9 cellular contexts compared by ENCODE assay signal in the genomic region with DNA sequence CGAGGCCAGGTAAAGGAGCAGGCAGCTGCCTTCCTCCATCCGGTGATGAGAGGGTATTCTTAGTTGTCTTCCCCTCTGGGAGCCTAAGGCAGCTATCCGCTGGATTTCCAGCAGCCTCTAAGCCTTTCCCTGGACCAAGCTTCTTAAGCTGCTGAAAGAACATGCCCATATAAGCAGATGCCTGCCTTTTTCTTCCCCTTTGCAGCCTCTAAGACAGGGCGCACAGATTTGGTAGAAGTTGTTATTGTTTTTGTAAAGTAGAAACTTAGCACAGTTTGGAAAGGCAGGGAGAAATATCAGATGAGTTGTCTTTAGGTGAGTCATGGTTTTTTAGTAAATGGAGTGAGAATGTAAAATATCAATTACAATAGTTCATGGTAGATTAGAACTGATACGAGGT.
DNase-seq lines count a peak whose midpoint lies in the region; ATAC-seq, FAIRE-seq and TF ChIP-seq lines count a peak whose summit lies in the region.
"Had no signal": no experiment of that assay in that cellular context is flagged by ENCODE, and none has a peak within 500 bp of the region (broad histone marks: within the 10 kb centered on the region; RNA-seq: fewer than 3 reads in every experiment).

No MANE protein-coding gene starts in this region.

- peaks cover 29% of the 10 kb centered on the region for H3K4me1 Mint-ChIP-seq in activated CD4-positive, alpha-beta T cell treated with anti-CD3 and anti-CD28 coated beads, Interleukin-2, amount 10 ng/mL, durations not matched to agents 7 days and 5 days
- H3K4me1 Mint-ChIP-seq in activated CD8-positive, alpha-beta T cell treated with anti-CD3 and anti-CD28 coated beads for 36 hours (ENCODE audit: low read depth), result peaks cover 26% of the 10 kb centered on the region
- H3K4me1 Mint-ChIP-seq in stimulated activated naive B cell treated with anti-CD40 and anti-IgM and Interleukin-4, amounts not matched to agents 10 μg/mL and 1 μg/mL and 100 μg/mL, for 72 hours, result peaks cover 13 to 26% of the 10 kb centered on the region in 2 donors

- 88% methylated on average over 4 of the region's 5 CpGs for WGBS in mesenchymal stem cell

- peaks cover 10% of the 10 kb centered on the region for H3K36me3 Mint-ChIP-seq in activated CD4-positive, alpha-beta T cell treated with anti-CD3 and anti-CD28 coated beads, Interleukin-2, amount 10 ng/mL, durations not matched to agents 7 days and 5 days (ENCODE audit: low read depth)
- H3K36me3 Mint-ChIP-seq in activated CD8-positive, alpha-beta T cell treated with anti-CD3 and anti-CD28 coated beads for 36 hours (ENCODE audit: low read depth), result peaks cover 4% of the 10 kb centered on the region
- H3K36me3 Mint-ChIP-seq in stimulated activated naive B cell treated with anti-CD40 and anti-IgM and Interleukin-4, amounts not matched to agents 10 μg/mL and 1 μg/mL and 100 μg/mL, for 72 hours, result no peaks in the 10 kb centered on the region

- peaks cover 0 to 68% of the 10 kb centered on the region in 2 experiments for H3K36me3 ChIP-seq in mesenchymal stem cell (ENCODE audit: control insufficient read depth in 1 of 2, insufficient read depth in 2 of 2, low read depth in 1 of 2, low read length in 2 of 2)

- no peaks in the 10 kb centered on the region for H3K9me3 ChIP-seq in mesenchymal stem cell (ENCODE audit: control insufficient read depth, low read length)

- H3K4me3 Mint-ChIP-seq in activated CD4-positive, alpha-beta T cell treated with anti-CD3 and anti-CD28 coated beads, Interleukin-2, amount 10 ng/mL, durations not matched to agents 7 days and 5 days, result peak overlapping the region; percentile 2
- no peak overlapping the region for H3K4me3 Mint-ChIP-seq in activated CD8-positive, alpha-beta T cell treated with anti-CD3 and anti-CD28 coated beads for 36 hours
- peak overlapping the region in 1 of 2 donors; percentile 9 for H3K4me3 Mint-ChIP-seq in stimulated activated naive B cell treated with anti-CD40 and anti-IgM and Interleukin-4, amounts not matched to agents 10 μg/mL and 1 μg/mL and 100 μg/mL, for 72 hours

- peak; percentile 41 for ATAC-seq in HG02885 (IDR thresholded peaks at IDR 0.05; ENCODE audit: poor library complexity, unreplicated experiment)
- peak; percentile 45 for ATAC-seq in activated CD8-positive, alpha-beta T cell treated with anti-CD3 and anti-CD28 coated beads for 36 hours
- peak; percentile 37 to 43 for ATAC-seq in stimulated activated naive B cell treated with anti-CD40 and anti-IgM and Interleukin-4, amounts not matched to agents 10 μg/mL and 1 μg/mL and 100 μg/mL, for 72 hours (replicated peaks)

- no peak overlapping the region for H4K8ac ChIP-seq in mesenchymal stem cell (ENCODE audit: low read length)

- H3K27me3 ChIP-seq in mesenchymal stem cell (ENCODE audit: control insufficient read depth in 1 of 2, insufficient read depth in 1 of 2, low read length in 2 of 2), result no peaks in the 10 kb centered on the region

- H3K14ac ChIP-seq in mesenchymal stem cell (ENCODE audit: low read length in 2 of 2), result no peak overlapping the region

- no peak overlapping the region for H2BK120ac ChIP-seq in mesenchymal stem cell (ENCODE audit: low read depth, low read length)

- no peak overlapping the region for H3K23ac ChIP-seq in mesenchymal stem cell (ENCODE audit: low read length in 2 of 2)

- CTCF ChIA-PET in activated CD4-positive, alpha-beta T cell treated with anti-CD3 and anti-CD28 coated beads, Interleukin-2, amount 10 ng/mL, durations not matched to agents 7 days and 5 days (lab: Charles Lee), result interaction anchor here (1.3 kb wide), 1 partner anchor 10 kb away, joined by 5 read pairs; no protein-coding TSS in a partner anchor
- CTCF ChIA-PET in activated CD8-positive, alpha-beta T cell treated with anti-CD3 and anti-CD28 coated beads for 36 hours (lab: Charles Lee), result interaction anchor here (1.8 to 2.1 kb wide), 2 partner anchors 76 to 114 kb away, joined by 5 to 8 read pairs; no protein-coding TSS in a partner anchor

- H3K27me3 Mint-ChIP-seq in activated CD4-positive, alpha-beta T cell treated with anti-CD3 and anti-CD28 coated beads, Interleukin-2, amount 10 ng/mL, durations not matched to agents 7 days and 5 days, result no peaks in the 10 kb centered on the region
- no peaks in the 10 kb centered on the region for H3K27me3 Mint-ChIP-seq in activated CD8-positive, alpha-beta T cell treated with anti-CD3 and anti-CD28 coated beads for 36 hours
- H3K27me3 Mint-ChIP-seq in stimulated activated naive B cell treated with anti-CD40 and anti-IgM and Interleukin-4, amounts not matched to agents 10 μg/mL and 1 μg/mL and 100 μg/mL, for 72 hours, result peaks cover 4 to 5% of the 10 kb centered on the region in 2 donors

- H2BK15ac ChIP-seq in mesenchymal stem cell (ENCODE audit: low read depth, poor library complexity, severe bottlenecking), result no peak overlapping the region

- no peak overlapping the region for H2AK5ac ChIP-seq in mesenchymal stem cell (ENCODE audit: low read length, severe bottlenecking)

- intact Hi-C loops in activated CD8-positive, alpha-beta T cell treated with anti-CD3 and anti-CD28 coated beads for 36 hours (cut with micrococcal nuclease), result no loop called here

- no peak overlapping the region for H3K27ac ChIP-seq in mesenchymal stem cell (ENCODE audit: low read length, poor library complexity, severe bottlenecking)

- no peak overlapping the region for H3K18ac ChIP-seq in mesenchymal stem cell (ENCODE audit: low read depth in 1 of 2, low read length in 2 of 2)

- H3K4me3 ChIP-seq in mesenchymal stem cell (ENCODE audit: insufficient read depth in 1 of 2, low read depth in 1 of 2, low read length in 2 of 2), result no peak overlapping the region

- no peak overlapping the region for H3K9ac ChIP-seq in mesenchymal stem cell (ENCODE audit: low read length)

- H3K4me1 ChIP-seq in mesenchymal stem cell (ENCODE audit: control insufficient read depth, insufficient read depth, low read depth, low read length), result peaks cover 2% of the 10 kb centered on the region

- H3K4me2 ChIP-seq in mesenchymal stem cell (ENCODE audit: low read length, poor library complexity, severe bottlenecking), result no peak overlapping the region

- DNase-seq in activated CD4-positive, alpha-beta T cell treated with anti-CD3 and anti-CD28 coated beads, Interleukin-2, amount 10 ng/mL, durations not matched to agents 7 days and 5 days, result no peak
- DNase-seq in activated CD4-positive, alpha-beta T cell treated with anti-CD3 and anti-CD28 coated beads for 4 hours, result no peak
- no peak for DNase-seq in activated CD8-positive, alpha-beta T cell treated with anti-CD3 and anti-CD28 coated beads for 36 hours
- no peak for DNase-seq in stimulated activated naive B cell treated with anti-CD40 and anti-IgM and Interleukin-4, amounts not matched to agents 10 μg/mL and 1 μg/mL and 100 μg/mL, for 72 hours
- DNase-seq in urothelium cell line (ENCODE audit: low spot score) (no peak), mesenchymal stem cell (no peak), COR-L47 (lab: John Stamatoyannopoulos, UW) (no peak)
- DNase-seq: ACHN had no signal

- H3K79me1 ChIP-seq in mesenchymal stem cell (replicated peaks; ENCODE audit: low read length, poor library complexity, severe bottlenecking), result peaks cover 5% of the 10 kb centered on the region

- no peak overlapping the region for H2AFZ ChIP-seq in mesenchymal stem cell (ENCODE audit: low read depth, low read length)

- no peak overlapping the region for H2BK12ac ChIP-seq in mesenchymal stem cell (ENCODE audit: low read length in 2 of 2)

- no peak for FAIRE-seq in urothelium cell line (lab: Jason Lieb, UNC)

- POLR2A ChIA-PET in activated CD4-positive, alpha-beta T cell treated with anti-CD3 and anti-CD28 coated beads, Interleukin-2, amount 10 ng/mL, durations not matched to agents 7 days and 5 days (lab: Charles Lee), result no interaction called here
- POLR2A ChIA-PET in activated CD8-positive, alpha-beta T cell treated with anti-CD3 and anti-CD28 coated beads for 36 hours (lab: Charles Lee), result no interaction called here

- H3K4ac ChIP-seq in mesenchymal stem cell (ENCODE audit: low read depth in 1 of 2, low read length in 2 of 2), result no peak overlapping the region

- TF ChIP-seq CTCF in activated CD8-positive, alpha-beta T cell treated with anti-CD3 and anti-CD28 coated beads for 36 hours (IDR thresholded peaks at IDR 0.05), result no peak

- peaks cover 2% of the 10 kb centered on the region for H3K9me3 Mint-ChIP-seq in activated CD4-positive, alpha-beta T cell treated with anti-CD3 and anti-CD28 coated beads, Interleukin-2, amount 10 ng/mL, durations not matched to agents 7 days and 5 days
- no peaks in the 10 kb centered on the region for H3K9me3 Mint-ChIP-seq in activated CD8-positive, alpha-beta T cell treated with anti-CD3 and anti-CD28 coated beads for 36 hours
- no peaks in the 10 kb centered on the region for H3K9me3 Mint-ChIP-seq in stimulated activated naive B cell treated with anti-CD40 and anti-IgM and Interleukin-4, amounts not matched to agents 10 μg/mL and 1 μg/mL and 100 μg/mL, for 72 hours

- no peak overlapping the region for H2BK5ac ChIP-seq in mesenchymal stem cell (ENCODE audit: low read depth, low read length, poor library complexity, severe bottlenecking)

- no peak overlapping the region for H4K91ac ChIP-seq in mesenchymal stem cell (ENCODE audit: low read length)

- H3K27ac Mint-ChIP-seq in activated CD4-positive, alpha-beta T cell treated with anti-CD3 and anti-CD28 coated beads, Interleukin-2, amount 10 ng/mL, durations not matched to agents 7 days and 5 days, result peak overlapping the region; percentile 71
- peak overlapping the region; percentile 58 for H3K27ac Mint-ChIP-seq in activated CD8-positive, alpha-beta T cell treated with anti-CD3 and anti-CD28 coated beads for 36 hours
- H3K27ac Mint-ChIP-seq in stimulated activated naive B cell treated with anti-CD40 and anti-IgM and Interleukin-4, amounts not matched to agents 10 μg/mL and 1 μg/mL and 100 μg/mL, for 72 hours, result no peak overlapping the region
